ENCODE assay signal across 25 cellular contexts in genomic region chr9:107188376-107188775, GRCh38.
DNase-seq lines count a peak whose midpoint lies in the region; ATAC-seq, FAIRE-seq and TF ChIP-seq lines count a peak whose summit lies in the region.
"Had no signal": no experiment of that assay in that cellular context is flagged by ENCODE, and none has a peak within 500 bp of the region (broad histone marks: within the 10 kb centered on the region; RNA-seq: fewer than 3 reads in every experiment).

No MANE protein-coding gene starts in this region.

- peaks cover 0 to 7% (median under 1%) of the 10 kb centered on the region in 4 donors for H3K9me3 ChIP-seq in esophagus muscularis mucosa
- H3K9me3 ChIP-seq: A549, BE2C had no signal

- H3K27me3 ChIP-seq in esophagus muscularis mucosa = no peaks in the 10 kb centered on the region
- H3K27me3 ChIP-seq: BE2C; BLaER1 treated with 17β-estradiol and CSF1 and Interleukin-3, amounts not matched to agents 10 nM and 100 nM had no signal

- no peak overlapping the region for H3K4me3 Mint-ChIP-seq in immature natural killer cell
- H3K4me3 Mint-ChIP-seq: CD14-positive monocyte; CD4-positive, alpha-beta memory T cell had no signal

- WGBS in esophagus muscularis mucosa = 95% methylated on average over 1 of the region's 1 CpG

- H3K27ac Mint-ChIP-seq in immature natural killer cell = no peak overlapping the region
- H3K27ac Mint-ChIP-seq: CD14-positive monocyte; CD4-positive, alpha-beta memory T cell had no signal

- ATAC-seq in Right ventricle myocardium superior (ENCODE audit: poor library complexity) = no peak
- ATAC-seq: A549 had no signal

- DNase-seq in D721Med (ENCODE audit: insufficient read length, low spot score) = no peak
- peak; percentile 91 to 97 for DNase-seq in NCI-H524 (lab: John Stamatoyannopoulos, UW)
- DNase-seq in NCI-H82 (lab: John Stamatoyannopoulos, UW) = peak; percentile 93
- DNase-seq in esophagus muscularis mucosa (ENCODE audit: extremely low spot score) = peak; percentile 64
- DNase-seq in immature natural killer cell = no peak
- DNase-seq in occipital lobe (lab: John Stamatoyannopoulos, UW) = no peak
- DNase-seq in Right ventricle myocardium superior = no peak
- DNase-seq: 8988T; ACHN; AML-193; BE2C; Calu3; CD4-positive, alpha-beta memory T cell; COR-L47; DMS53; DND-41; GM23248; H7 had no signal

- peaks cover 0 to 8% (median 3%) of the 10 kb centered on the region in 3 donors for H3K36me3 Mint-ChIP-seq in immature natural killer cell
- H3K36me3 Mint-ChIP-seq: CD14-positive monocyte; CD4-positive, alpha-beta memory T cell had no signal

- no peaks in the 10 kb centered on the region for H3K36me3 ChIP-seq in esophagus muscularis mucosa
- H3K36me3 ChIP-seq: BE2C; BLaER1 treated with 17β-estradiol and CSF1 and Interleukin-3, amounts not matched to agents 10 nM and 100 nM had no signal

- FAIRE-seq in D721Med (lab: Jason Lieb, UNC) = peak; percentile 95
- FAIRE-seq: A549, G401.6, GM12892, GM19239, H1 had no signal

- intact Hi-C loops in esophagus muscularis mucosa (cut with DNase I) (no loop called here), Right ventricle myocardium superior (cut with DNase I) (no loop called here)

- TF ChIP-seq CTCF in D721Med (IDR thresholded peaks at IDR 0.05; ENCODE audit: insufficient read depth, missing control alignments) = no peak
- TF ChIP-seq CTCF in esophagus muscularis mucosa (IDR thresholded peaks at IDR 0.05) = no peak

- H3K4me3 ChIP-seq in esophagus muscularis mucosa = no peak overlapping the region
- H3K4me3 ChIP-seq: A549; BLaER1 treated with 17β-estradiol and CSF1 and Interleukin-3, amounts not matched to agents 10 nM and 100 nM; GM23248 had no signal

- H3K9me3 Mint-ChIP-seq in immature natural killer cell = peaks cover 2 to 10% (median 5%) of the 10 kb centered on the region in 6 donors

- no peak for TF ChIP-seq POLR2A in esophagus muscularis mucosa (IDR thresholded peaks at IDR 0.05; ENCODE audit: low read depth)

- H3K4me1 ChIP-seq in esophagus muscularis mucosa = no peaks in the 10 kb centered on the region

- H3K27ac ChIP-seq in esophagus muscularis mucosa (replicated peaks in 1 of 4) = no peak overlapping the region
- H3K27ac ChIP-seq: A549; BLaER1 treated with 17β-estradiol and CSF1 and Interleukin-3, amounts not matched to agents 10 nM and 100 nM; GM23248 had no signal

- H3K4me1 Mint-ChIP-seq in immature natural killer cell = no peaks in the 10 kb centered on the region
- H3K4me1 Mint-ChIP-seq: CD14-positive monocyte; CD4-positive, alpha-beta memory T cell had no signal

- H3K27me3 Mint-ChIP-seq in immature natural killer cell (ENCODE audit: low read depth in 3 of 3) = peaks cover 0 to 4% (median 3%) of the 10 kb centered on the region in 3 donors

- TF ChIP-seq EP300 in esophagus muscularis mucosa (IDR thresholded peaks at IDR 0.05) = no peak

Comparison
In these comparisons a context has a peak if more than half of its experiments do, and no peak if none do; other contexts are left out.
1. DNase-seq: peak in NCI-H524 (2 of 2), NCI-H82 (single experiment) and esophagus muscularis mucosa (single experiment); none in D721Med (single experiment), immature natural killer cell (0 of 3), occipital lobe (single experiment) and Right ventricle myocardium superior (single experiment).